8 cellular contexts compared by ENCODE assay signal in genomic region chr6:43772571-43773049, GRCh38. TPM values are rescaled to one million over a fixed set of nuclear protein-coding genes. Genes with fewer than 3 reads are reported as not detected.
DNase-seq lines count a peak whose midpoint lies in the region; ATAC-seq and TF ChIP-seq lines count a peak whose summit lies in the region.

No MANE protein-coding gene starts in this region.

- H3K9me3 ChIP-seq in upper lobe of left lung: no peaks in the 10 kb centered on the region

- ATAC-seq in memory B cell (ENCODE audit: low read depth): no peak
- ATAC-seq in upper lobe of left lung (ENCODE audit: low FRiP score in 2 of 2): no peak
- no peak for ATAC-seq in HG02642 (IDR thresholded peaks at IDR 0.05; ENCODE audit: poor library complexity, unreplicated experiment)

- no peak overlapping the region for H3K27ac Mint-ChIP-seq in memory B cell

- peak overlapping the region; percentile 80 for H3K4me3 Mint-ChIP-seq in memory B cell

- TF ChIP-seq POLR2A in upper lobe of left lung (IDR thresholded peaks at IDR 0.05): no peak

- whole genome bisulfite sequencing in upper lobe of left lung, 2 donors: 46 to 78% methylated on average over 7 of the region's 7 CpGs

- H3K27ac ChIP-seq in cingulate gyrus (ENCODE audit: low read depth, low read length): peak overlapping the region; percentile 78
- H3K27ac ChIP-seq in upper lobe of left lung: peak overlapping the region; percentile 84 to 97 (median 94)

- peaks cover 8% of the 10 kb centered on the region for H3K27me3 Mint-ChIP-seq in memory B cell

- H3K4me1 ChIP-seq in upper lobe of left lung: peaks cover 40 to 65% (median 50%) of the 10 kb centered on the region in 4 donors

- H3K36me3 Mint-ChIP-seq in memory B cell: no peaks in the 10 kb centered on the region

- no peak for TF ChIP-seq CTCF in upper lobe of left lung (IDR thresholded peaks at IDR 0.05)

- peak overlapping the region; percentile 64 to 80 (median 75) for H3K4me3 ChIP-seq in upper lobe of left lung

- peak; percentile 34 for DNase-seq in EH (ENCODE audit: low read depth)
- peak; percentile 74 for DNase-seq in NCI-H82 (lab: John Stamatoyannopoulos, UW)
- no peak for DNase-seq in memory B cell (ENCODE audit: low spot score in 2 of 2)
- no peak for DNase-seq in upper lobe of left lung
- no peak for DNase-seq in NCI-H1436 (lab: John Stamatoyannopoulos, UW)
- no peak for DNase-seq in GM19238 (ENCODE audit: insufficient read length, low spot score)

- no peak for TF ChIP-seq EP300 in upper lobe of left lung (IDR thresholded peaks at IDR 0.05)

- peaks cover 2 to 19% (median 9%) of the 10 kb centered on the region in 4 donors for H3K36me3 ChIP-seq in upper lobe of left lung

- no peaks in the 10 kb centered on the region for H3K27me3 ChIP-seq in upper lobe of left lung

- no peaks in the 10 kb centered on the region for H3K9me3 Mint-ChIP-seq in memory B cell

- peaks cover 32% of the 10 kb centered on the region for H3K4me1 Mint-ChIP-seq in memory B cell

RNA-seq across cellular contexts. Expression of gene VEGFA, which starts 2.6 kb away (rescaled TPM):
- total RNA-seq in upper lobe of left lung: 100 to 1,000 TPM; 129 to 564 (median 261) TPM

Comparison
In these comparisons a context has a peak if more than half of its experiments do, and no peak if none do; other contexts are left out.
1. DNase-seq: peak in EH (single experiment) and NCI-H82 (single experiment); none in memory B cell (0 of 2), upper lobe of left lung (0 of 2), NCI-H1436 (single experiment) and GM19238 (single experiment).